In the genomic region with DNA sequence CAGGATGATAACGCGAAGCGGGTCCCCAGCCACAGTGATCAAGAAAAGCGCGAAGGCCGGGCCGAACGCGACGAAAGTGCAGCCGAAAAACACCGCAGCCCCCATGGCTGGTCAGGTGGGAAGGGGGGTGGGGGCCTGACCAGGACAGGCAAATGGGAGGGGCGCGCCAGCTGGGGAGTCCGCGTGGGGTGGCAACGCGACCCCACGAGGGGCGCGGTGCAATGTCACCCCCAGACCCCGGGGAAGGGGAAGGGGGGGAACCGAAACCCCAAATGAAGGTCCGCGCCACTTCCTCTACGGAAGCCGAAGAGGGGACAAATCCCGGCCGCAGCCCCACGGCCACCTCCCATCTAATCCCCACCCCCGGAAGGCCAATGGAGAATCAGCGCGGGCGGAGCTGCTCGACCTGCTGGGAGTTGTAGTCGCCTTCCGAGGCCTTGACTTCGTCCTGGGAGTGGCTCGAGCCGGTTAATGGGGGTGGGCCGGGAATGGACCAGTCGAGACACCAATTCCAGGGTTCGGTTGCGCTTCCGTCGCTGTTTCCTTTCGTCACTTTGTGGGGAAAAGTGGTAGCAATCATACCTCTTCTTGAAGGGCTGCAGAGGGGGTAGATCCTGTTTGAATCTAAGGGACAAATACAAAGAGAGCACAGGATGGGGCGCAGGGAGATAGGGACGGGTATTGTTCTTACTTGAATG, we compare ENCODE assay signal across 1 cellular context.
TF ChIP-seq lines count a peak whose summit lies in the region.

TSS of gene APH1A (minus strand) at position 311 of the 698 bp plus-strand sequence. CDS start at position 105, 206 bp downstream.

TF ChIP-seq in HepG2, 621 proteins besides CTCF, POLR2A, EP300 and RAD21 (continued from another document and continues in another):
- no peak for TF ChIP-seq ZNF180 (CRISPR knock-in tag; IDR thresholded peaks at IDR 0.05; ENCODE audit: borderline replicate concordance, low read depth)
- no peak for TF ChIP-seq KLF15 (CRISPR knock-in tag; IDR thresholded peaks at IDR 0.05; ENCODE audit: borderline replicate concordance)
- TF ChIP-seq ZNF589 (CRISPR knock-in tag; conservative IDR thresholded peaks at IDR 0.05) = 0 out of 2 replicates have a peak, but pooled peaks have one; percentile 36
- TF ChIP-seq, protein P1, sequence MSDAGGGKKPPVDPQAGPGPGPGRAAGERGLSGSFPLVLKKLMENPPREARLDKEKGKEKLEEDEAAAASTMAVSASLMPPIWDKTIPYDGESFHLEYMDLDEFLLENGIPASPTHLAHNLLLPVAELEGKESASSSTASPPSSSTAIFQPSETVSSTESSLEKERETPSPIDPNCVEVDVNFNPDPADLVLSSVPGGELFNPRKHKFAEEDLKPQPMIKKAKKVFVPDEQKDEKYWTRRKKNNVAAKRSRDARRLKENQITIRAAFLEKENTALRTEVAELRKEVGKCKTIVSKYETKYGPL (CRISPR knock-in tag; IDR thresholded peaks at IDR 0.05) = no peak
- no peak for TF ChIP-seq SMAD3 (CRISPR knock-in tag; IDR thresholded peaks at IDR 0.05)
- no peak for TF ChIP-seq TOPORS (CRISPR knock-in tag; IDR thresholded peaks at IDR 0.05)
- peak; percentile 65 for TF ChIP-seq MAX (IDR thresholded peaks at IDR 0.05)
- TF ChIP-seq, protein P2, sequence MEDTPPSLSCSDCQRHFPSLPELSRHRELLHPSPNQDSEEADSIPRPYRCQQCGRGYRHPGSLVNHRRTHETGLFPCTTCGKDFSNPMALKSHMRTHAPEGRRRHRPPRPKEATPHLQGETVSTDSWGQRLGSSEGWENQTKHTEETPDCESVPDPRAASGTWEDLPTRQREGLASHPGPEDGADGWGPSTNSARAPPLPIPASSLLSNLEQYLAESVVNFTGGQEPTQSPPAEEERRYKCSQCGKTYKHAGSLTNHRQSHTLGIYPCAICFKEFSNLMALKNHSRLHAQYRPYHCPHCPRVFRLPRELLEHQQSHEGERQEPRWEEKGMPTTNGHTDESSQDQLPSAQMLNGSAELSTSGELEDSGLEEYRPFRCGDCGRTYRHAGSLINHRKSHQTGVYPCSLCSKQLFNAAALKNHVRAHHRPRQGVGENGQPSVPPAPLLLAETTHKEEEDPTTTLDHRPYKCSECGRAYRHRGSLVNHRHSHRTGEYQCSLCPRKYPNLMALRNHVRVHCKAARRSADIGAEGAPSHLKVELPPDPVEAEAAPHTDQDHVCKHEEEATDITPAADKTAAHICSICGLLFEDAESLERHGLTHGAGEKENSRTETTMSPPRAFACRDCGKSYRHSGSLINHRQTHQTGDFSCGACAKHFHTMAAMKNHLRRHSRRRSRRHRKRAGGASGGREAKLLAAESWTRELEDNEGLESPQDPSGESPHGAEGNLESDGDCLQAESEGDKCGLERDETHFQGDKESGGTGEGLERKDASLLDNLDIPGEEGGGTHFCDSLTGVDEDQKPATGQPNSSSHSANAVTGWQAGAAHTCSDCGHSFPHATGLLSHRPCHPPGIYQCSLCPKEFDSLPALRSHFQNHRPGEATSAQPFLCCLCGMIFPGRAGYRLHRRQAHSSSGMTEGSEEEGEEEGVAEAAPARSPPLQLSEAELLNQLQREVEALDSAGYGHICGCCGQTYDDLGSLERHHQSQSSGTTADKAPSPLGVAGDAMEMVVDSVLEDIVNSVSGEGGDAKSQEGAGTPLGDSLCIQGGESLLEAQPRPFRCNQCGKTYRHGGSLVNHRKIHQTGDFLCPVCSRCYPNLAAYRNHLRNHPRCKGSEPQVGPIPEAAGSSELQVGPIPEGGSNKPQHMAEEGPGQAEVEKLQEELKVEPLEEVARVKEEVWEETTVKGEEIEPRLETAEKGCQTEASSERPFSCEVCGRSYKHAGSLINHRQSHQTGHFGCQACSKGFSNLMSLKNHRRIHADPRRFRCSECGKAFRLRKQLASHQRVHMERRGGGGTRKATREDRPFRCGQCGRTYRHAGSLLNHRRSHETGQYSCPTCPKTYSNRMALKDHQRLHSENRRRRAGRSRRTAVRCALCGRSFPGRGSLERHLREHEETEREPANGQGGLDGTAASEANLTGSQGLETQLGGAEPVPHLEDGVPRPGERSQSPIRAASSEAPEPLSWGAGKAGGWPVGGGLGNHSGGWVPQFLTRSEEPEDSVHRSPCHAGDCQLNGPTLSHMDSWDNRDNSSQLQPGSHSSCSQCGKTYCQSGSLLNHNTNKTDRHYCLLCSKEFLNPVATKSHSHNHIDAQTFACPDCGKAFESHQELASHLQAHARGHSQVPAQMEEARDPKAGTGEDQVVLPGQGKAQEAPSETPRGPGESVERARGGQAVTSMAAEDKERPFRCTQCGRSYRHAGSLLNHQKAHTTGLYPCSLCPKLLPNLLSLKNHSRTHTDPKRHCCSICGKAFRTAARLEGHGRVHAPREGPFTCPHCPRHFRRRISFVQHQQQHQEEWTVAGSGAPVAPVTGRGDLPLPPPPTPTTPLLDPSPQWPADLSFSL (CRISPR knock-in tag; IDR thresholded peaks at IDR 0.05) = no peak
- 0 out of 2 replicates have a peak, but pooled peaks have one; percentile 67 for TF ChIP-seq ZSCAN30 (CRISPR knock-in tag; IDR thresholded peaks at IDR 0.05)
- no peak for TF ChIP-seq MBNL3 (CRISPR knock-in tag; conservative IDR thresholded peaks at IDR 0.05)
- TF ChIP-seq FOXC1 (CRISPR knock-in tag; IDR thresholded peaks at IDR 0.05; ENCODE audit: borderline replicate concordance) = no peak
- 0 out of 2 replicates have a peak, but pooled peaks have one; percentile 37 for TF ChIP-seq TP53 (CRISPR knock-in tag; conservative IDR thresholded peaks at IDR 0.05)
- TF ChIP-seq, protein P3, sequence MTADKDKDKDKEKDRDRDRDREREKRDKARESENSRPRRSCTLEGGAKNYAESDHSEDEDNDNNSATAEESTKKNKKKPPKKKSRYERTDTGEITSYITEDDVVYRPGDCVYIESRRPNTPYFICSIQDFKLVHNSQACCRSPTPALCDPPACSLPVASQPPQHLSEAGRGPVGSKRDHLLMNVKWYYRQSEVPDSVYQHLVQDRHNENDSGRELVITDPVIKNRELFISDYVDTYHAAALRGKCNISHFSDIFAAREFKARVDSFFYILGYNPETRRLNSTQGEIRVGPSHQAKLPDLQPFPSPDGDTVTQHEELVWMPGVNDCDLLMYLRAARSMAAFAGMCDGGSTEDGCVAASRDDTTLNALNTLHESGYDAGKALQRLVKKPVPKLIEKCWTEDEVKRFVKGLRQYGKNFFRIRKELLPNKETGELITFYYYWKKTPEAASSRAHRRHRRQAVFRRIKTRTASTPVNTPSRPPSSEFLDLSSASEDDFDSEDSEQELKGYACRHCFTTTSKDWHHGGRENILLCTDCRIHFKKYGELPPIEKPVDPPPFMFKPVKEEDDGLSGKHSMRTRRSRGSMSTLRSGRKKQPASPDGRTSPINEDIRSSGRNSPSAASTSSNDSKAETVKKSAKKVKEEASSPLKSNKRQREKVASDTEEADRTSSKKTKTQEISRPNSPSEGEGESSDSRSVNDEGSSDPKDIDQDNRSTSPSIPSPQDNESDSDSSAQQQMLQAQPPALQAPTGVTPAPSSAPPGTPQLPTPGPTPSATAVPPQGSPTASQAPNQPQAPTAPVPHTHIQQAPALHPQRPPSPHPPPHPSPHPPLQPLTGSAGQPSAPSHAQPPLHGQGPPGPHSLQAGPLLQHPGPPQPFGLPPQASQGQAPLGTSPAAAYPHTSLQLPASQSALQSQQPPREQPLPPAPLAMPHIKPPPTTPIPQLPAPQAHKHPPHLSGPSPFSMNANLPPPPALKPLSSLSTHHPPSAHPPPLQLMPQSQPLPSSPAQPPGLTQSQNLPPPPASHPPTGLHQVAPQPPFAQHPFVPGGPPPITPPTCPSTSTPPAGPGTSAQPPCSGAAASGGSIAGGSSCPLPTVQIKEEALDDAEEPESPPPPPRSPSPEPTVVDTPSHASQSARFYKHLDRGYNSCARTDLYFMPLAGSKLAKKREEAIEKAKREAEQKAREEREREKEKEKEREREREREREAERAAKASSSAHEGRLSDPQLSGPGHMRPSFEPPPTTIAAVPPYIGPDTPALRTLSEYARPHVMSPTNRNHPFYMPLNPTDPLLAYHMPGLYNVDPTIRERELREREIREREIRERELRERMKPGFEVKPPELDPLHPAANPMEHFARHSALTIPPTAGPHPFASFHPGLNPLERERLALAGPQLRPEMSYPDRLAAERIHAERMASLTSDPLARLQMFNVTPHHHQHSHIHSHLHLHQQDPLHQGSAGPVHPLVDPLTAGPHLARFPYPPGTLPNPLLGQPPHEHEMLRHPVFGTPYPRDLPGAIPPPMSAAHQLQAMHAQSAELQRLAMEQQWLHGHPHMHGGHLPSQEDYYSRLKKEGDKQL (CRISPR knock-in tag; IDR thresholded peaks at IDR 0.05; ENCODE audit: low read depth) = no peak
- TF ChIP-seq PAF1 (CRISPR knock-in tag; IDR thresholded peaks at IDR 0.05) = no peak
- no peak for TF ChIP-seq ATM (IDR thresholded peaks at IDR 0.05; ENCODE audit: borderline replicate concordance)
- peak; percentile 97 for TF ChIP-seq ASH2L (IDR thresholded peaks at IDR 0.05; ENCODE audit: insufficient read length, low read depth, low read length)
- TF ChIP-seq KLF11 (CRISPR knock-in tag; IDR thresholded peaks at IDR 0.05) = no peak; the same call in 1 of the 2 replicates
- TF ChIP-seq MLLT10 (CRISPR knock-in tag; IDR thresholded peaks at IDR 0.05) = no peak
- no peak for TF ChIP-seq DPF2 (CRISPR knock-in tag; IDR thresholded peaks at IDR 0.05; ENCODE audit: borderline replicate concordance, low read depth)
- TF ChIP-seq ZNF430 (CRISPR knock-in tag; IDR thresholded peaks at IDR 0.05) = no peak
- TF ChIP-seq ESRRA (CRISPR knock-in tag; IDR thresholded peaks at IDR 0.05; ENCODE audit: low read depth) = peak; percentile 55; the same call in 1 of the 2 replicates
- TF ChIP-seq IRF2 (CRISPR knock-in tag; IDR thresholded peaks at IDR 0.05) = peak; percentile 98
- no peak for TF ChIP-seq ZNF34 (CRISPR knock-in tag; IDR thresholded peaks at IDR 0.05; ENCODE audit: borderline replicate concordance)
- 0 out of 2 replicates have a peak, but pooled peaks have one; percentile 64 for TF ChIP-seq ZNF709 (CRISPR knock-in tag; IDR thresholded peaks at IDR 0.05)
- TF ChIP-seq MZF1 (CRISPR knock-in tag; IDR thresholded peaks at IDR 0.05; ENCODE audit: borderline replicate concordance) = no peak
- TF ChIP-seq RELA (CRISPR knock-in tag; IDR thresholded peaks at IDR 0.05) = no peak
- TF ChIP-seq, protein P4, sequence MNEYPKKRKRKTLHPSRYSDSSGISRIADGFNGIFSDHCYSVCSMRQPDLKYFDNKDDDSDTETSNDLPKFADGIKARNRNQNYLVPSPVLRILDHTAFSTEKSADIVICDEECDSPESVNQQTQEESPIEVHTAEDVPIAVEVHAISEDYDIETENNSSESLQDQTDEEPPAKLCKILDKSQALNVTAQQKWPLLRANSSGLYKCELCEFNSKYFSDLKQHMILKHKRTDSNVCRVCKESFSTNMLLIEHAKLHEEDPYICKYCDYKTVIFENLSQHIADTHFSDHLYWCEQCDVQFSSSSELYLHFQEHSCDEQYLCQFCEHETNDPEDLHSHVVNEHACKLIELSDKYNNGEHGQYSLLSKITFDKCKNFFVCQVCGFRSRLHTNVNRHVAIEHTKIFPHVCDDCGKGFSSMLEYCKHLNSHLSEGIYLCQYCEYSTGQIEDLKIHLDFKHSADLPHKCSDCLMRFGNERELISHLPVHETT (CRISPR knock-in tag; conservative IDR thresholded peaks at IDR 0.05) = no peak
- TF ChIP-seq, protein P5, sequence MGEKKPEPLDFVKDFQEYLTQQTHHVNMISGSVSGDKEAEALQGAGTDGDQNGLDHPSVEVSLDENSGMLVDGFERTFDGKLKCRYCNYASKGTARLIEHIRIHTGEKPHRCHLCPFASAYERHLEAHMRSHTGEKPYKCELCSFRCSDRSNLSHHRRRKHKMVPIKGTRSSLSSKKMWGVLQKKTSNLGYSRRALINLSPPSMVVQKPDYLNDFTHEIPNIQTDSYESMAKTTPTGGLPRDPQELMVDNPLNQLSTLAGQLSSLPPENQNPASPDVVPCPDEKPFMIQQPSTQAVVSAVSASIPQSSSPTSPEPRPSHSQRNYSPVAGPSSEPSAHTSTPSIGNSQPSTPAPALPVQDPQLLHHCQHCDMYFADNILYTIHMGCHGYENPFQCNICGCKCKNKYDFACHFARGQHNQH (CRISPR knock-in tag; IDR thresholded peaks at IDR 0.05) = peak; percentile 65
- TF ChIP-seq, protein P6, sequence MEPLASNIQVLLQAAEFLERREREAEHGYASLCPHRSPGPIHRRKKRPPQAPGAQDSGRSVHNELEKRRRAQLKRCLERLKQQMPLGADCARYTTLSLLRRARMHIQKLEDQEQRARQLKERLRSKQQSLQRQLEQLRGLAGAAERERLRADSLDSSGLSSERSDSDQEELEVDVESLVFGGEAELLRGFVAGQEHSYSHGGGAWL (CRISPR knock-in tag; IDR thresholded peaks at IDR 0.05) = no peak
- no peak for TF ChIP-seq SKIL (CRISPR knock-in tag; IDR thresholded peaks at IDR 0.05; ENCODE audit: borderline replicate concordance)
- peak; percentile 55 for TF ChIP-seq TEAD3 (CRISPR knock-in tag; optimal IDR thresholded peaks at IDR 0.05; ENCODE audit: borderline replicate concordance)
- TF ChIP-seq ZNF605 (CRISPR knock-in tag; IDR thresholded peaks at IDR 0.05) = peak; percentile 61
- no peak for TF ChIP-seq ZNF737 (CRISPR knock-in tag; IDR thresholded peaks at IDR 0.05; ENCODE audit: borderline replicate concordance)
- peak; percentile 76 for TF ChIP-seq ELF4 (CRISPR knock-in tag; IDR thresholded peaks at IDR 0.05; ENCODE audit: borderline replicate concordance)
- TF ChIP-seq SMAD9 (CRISPR knock-in tag; IDR thresholded peaks at IDR 0.05) = no peak
- TF ChIP-seq JUNB (CRISPR knock-in tag; IDR thresholded peaks at IDR 0.05; ENCODE audit: borderline replicate concordance) = no peak
- peak; percentile 78 for TF ChIP-seq ZNF350 (CRISPR knock-in tag; IDR thresholded peaks at IDR 0.05; ENCODE audit: borderline replicate concordance, low read depth)
- no peak for TF ChIP-seq CENPBD1 (CRISPR knock-in tag; IDR thresholded peaks at IDR 0.05; ENCODE audit: borderline replicate concordance, low read depth)
- TF ChIP-seq ZSCAN22 (CRISPR knock-in tag; IDR thresholded peaks at IDR 0.05) = no peak
- TF ChIP-seq, protein P7, sequence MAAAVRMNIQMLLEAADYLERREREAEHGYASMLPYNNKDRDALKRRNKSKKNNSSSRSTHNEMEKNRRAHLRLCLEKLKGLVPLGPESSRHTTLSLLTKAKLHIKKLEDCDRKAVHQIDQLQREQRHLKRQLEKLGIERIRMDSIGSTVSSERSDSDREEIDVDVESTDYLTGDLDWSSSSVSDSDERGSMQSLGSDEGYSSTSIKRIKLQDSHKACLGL (CRISPR knock-in tag; IDR thresholded peaks at IDR 0.05) = peak; percentile 48; the same call in 1 of the 2 replicates
